Comparison of ENCODE assay signal across 8 cellular contexts in genomic region chr12:98644712-98645571, GRCh38. TPM values are rescaled to one million over a fixed set of nuclear protein-coding genes. Genes with fewer than 3 reads are reported as not detected.
DNase-seq lines count a peak whose midpoint lies in the region; ATAC-seq and TF ChIP-seq lines count a peak whose summit lies in the region.

APAF1 (plus strand) TSS chr12:98645290; CDS start chr12:98648360, 3,070 bp downstream.
A gene with protein sequence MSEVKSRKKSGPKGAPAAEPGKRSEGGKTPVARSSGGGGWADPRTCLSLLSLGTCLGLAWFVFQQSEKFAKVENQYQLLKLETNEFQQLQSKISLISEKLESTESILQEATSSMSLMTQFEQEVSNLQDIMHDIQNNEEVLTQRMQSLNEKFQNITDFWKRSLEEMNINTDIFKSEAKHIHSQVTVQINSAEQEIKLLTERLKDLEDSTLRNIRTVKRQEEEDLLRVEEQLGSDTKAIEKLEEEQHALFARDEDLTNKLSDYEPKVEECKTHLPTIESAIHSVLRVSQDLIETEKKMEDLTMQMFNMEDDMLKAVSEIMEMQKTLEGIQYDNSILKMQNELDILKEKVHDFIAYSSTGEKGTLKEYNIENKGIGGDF (minus strand): TSS chr12:98644788. CDS start chr12:98644701, 87 bp downstream.

- H3K27ac ChIP-seq in osteoblast (ENCODE audit: low read depth, low read length) (peak within 1 kb of the TSS; percentile 89), testis (peak within 1 kb of the TSS; percentile 88 to 89)

- H3K9me3 Mint-ChIP-seq in activated naive CD8-positive, alpha-beta T cell (ENCODE audit: low read depth): no peaks in the 10 kb centered on the region
- H3K9me3 Mint-ChIP-seq in glutamatergic neuron (ENCODE audit: unreplicated experiment): peaks cover 7% of the 10 kb centered on the region

- peaks cover 33% of the 10 kb centered on the region for H3K4me1 Mint-ChIP-seq in activated naive CD8-positive, alpha-beta T cell (ENCODE audit: low read depth)
- H3K4me1 Mint-ChIP-seq in glutamatergic neuron (ENCODE audit: low read depth, unreplicated experiment): no peaks in the 10 kb centered on the region

- H4K20me1 ChIP-seq in osteoblast (ENCODE audit: insufficient read depth, low read length): peaks cover 5% of the 10 kb centered on the region

- peaks cover 93% of the 10 kb centered on the region for H3K79me2 ChIP-seq in osteoblast (ENCODE audit: insufficient read depth, low read length)

- ATAC-seq in HG02678 (IDR thresholded peaks at IDR 0.05; ENCODE audit: unreplicated experiment): peak; percentile 84

- peak; percentile 32 for TF ChIP-seq POLR2A in testis (IDR thresholded peaks at IDR 0.05)

- H3K9me3 ChIP-seq in osteoblast (ENCODE audit: low read depth, low read length) (no peaks in the 10 kb centered on the region), testis (no peaks in the 10 kb centered on the region)

- H3K4me2 ChIP-seq in osteoblast (ENCODE audit: insufficient read depth, low read length): peak within 1 kb of the TSS; percentile 92

- intact Hi-C loops in testis (cut with DNase I; ENCODE audit: low total_unique reads): loop anchor here (2.0 kb wide), 1 partner anchor 52 kb away; the partner anchor contains the start of gene SLC25A3

- DNase-seq in GM12864 (ENCODE audit: low read depth) (peak; percentile 80), NCI-H1105 treated with DMSO at 0.1 percent for 48 hours (lab: John Stamatoyannopoulos, UW) (peak; percentile 95), SKM-1 treated with dmso at 0.1 percent for 144 hours (lab: John Stamatoyannopoulos, UW; ENCODE audit: unreplicated experiment) (peak; percentile 73), glutamatergic neuron (peak; percentile 97), osteoblast (ENCODE audit: insufficient read length, low spot score, missing footprints) (peak; percentile 98), testis (peak; percentile 98)

- 0 to 1% methylated on average over 15 to 70 of the region's 91 CpGs for WGBS in testis, 2 donors

- H3K36me3 Mint-ChIP-seq in activated naive CD8-positive, alpha-beta T cell: no peaks in the 10 kb centered on the region
- no peaks in the 10 kb centered on the region for H3K36me3 Mint-ChIP-seq in glutamatergic neuron (ENCODE audit: unreplicated experiment)

- peak within 1 kb of the TSS; percentile 92 for H3K27ac Mint-ChIP-seq in activated naive CD8-positive, alpha-beta T cell
- H3K27ac Mint-ChIP-seq in glutamatergic neuron (ENCODE audit: unreplicated experiment): peak within 1 kb of the TSS; percentile 87

- H3K27me3 Mint-ChIP-seq in activated naive CD8-positive, alpha-beta T cell: no peaks in the 10 kb centered on the region
- peaks cover 6% of the 10 kb centered on the region for H3K27me3 Mint-ChIP-seq in glutamatergic neuron (ENCODE audit: unreplicated experiment)

- H3K4me3 ChIP-seq in GM12864 (ENCODE audit: low read depth, low read length) (peak within 1 kb of the TSS; percentile 98), osteoblast (ENCODE audit: insufficient read depth, low read length) (peak within 1 kb of the TSS; percentile 95), testis (peak within 1 kb of the TSS; percentile 87 to 90)

- H3K4me1 ChIP-seq in osteoblast (ENCODE audit: insufficient read depth, low read length): peaks cover 11% of the 10 kb centered on the region
- peaks cover 4% of the 10 kb centered on the region for H3K4me1 ChIP-seq in testis

- peak within 1 kb of the TSS; percentile 97 for H3K4me3 Mint-ChIP-seq in activated naive CD8-positive, alpha-beta T cell
- H3K4me3 Mint-ChIP-seq in glutamatergic neuron (ENCODE audit: unreplicated experiment): peak within 1 kb of the TSS; percentile 94

- TF ChIP-seq CTCF in GM12864 (IDR thresholded peaks at IDR 0.05; ENCODE audit: low read depth, low read length, missing control alignments) (no peak), glutamatergic neuron (IDR thresholded peaks at IDR 0.05; ENCODE audit: partially characterized antibody, unreplicated experiment) (no peak), osteoblast (IDR thresholded peaks at IDR 0.05; ENCODE audit: extremely low read depth, low read depth, low read length) (no peak), testis (IDR thresholded peaks at IDR 0.05) (no peak)

- H3K36me3 ChIP-seq in osteoblast (ENCODE audit: insufficient read depth, low read length) (peaks cover 17% of the 10 kb centered on the region), testis (ENCODE audit: low read depth, missing control alignments) (no peaks in the 10 kb centered on the region)

- H2AFZ ChIP-seq in osteoblast (ENCODE audit: low read length): peak within 1 kb of the TSS; percentile 96

- H3K27me3 ChIP-seq in osteoblast (ENCODE audit: insufficient read depth, low read length) (no peaks in the 10 kb centered on the region), testis (no peaks in the 10 kb centered on the region)

RNA-seq across cellular contexts. Expression of gene APAF1, which starts in this region (rescaled TPM):
- total RNA-seq in glutamatergic neuron (ENCODE audit: unreplicated experiment): 20.8 TPM
- total RNA-seq in osteoblast: 15.2 and 21.8 TPM in 2 replicates
- 10 to 100 TPM; 10.6 to 11.1 TPM for total RNA-seq in testis
- 5.8 TPM for polyA plus RNA-seq in testis (ENCODE audit: insufficient read depth, low read depth, low replicate concordance)

RNA-seq across cellular contexts. Expression of the second gene that starts in this region (rescaled TPM):
- total RNA-seq in glutamatergic neuron (ENCODE audit: unreplicated experiment) (6.1 TPM), osteoblast (47.4 and 57.8 TPM in 2 replicates), testis (1 to 10 TPM; 7.4 to 7.7 TPM)
- 3.7 TPM for polyA plus RNA-seq in testis (ENCODE audit: insufficient read depth, low read depth, low replicate concordance)

Comparison
In these comparisons a context has a peak if more than half of its experiments do, and no peak if none do; other contexts are left out.
1. Peak in every context shown above with its lines: DNase-seq, ATAC-seq, H3K4me3 ChIP-seq and H3K27ac ChIP-seq.